ENCODE assay signal across 25 cellular contexts in the genomic region with DNA sequence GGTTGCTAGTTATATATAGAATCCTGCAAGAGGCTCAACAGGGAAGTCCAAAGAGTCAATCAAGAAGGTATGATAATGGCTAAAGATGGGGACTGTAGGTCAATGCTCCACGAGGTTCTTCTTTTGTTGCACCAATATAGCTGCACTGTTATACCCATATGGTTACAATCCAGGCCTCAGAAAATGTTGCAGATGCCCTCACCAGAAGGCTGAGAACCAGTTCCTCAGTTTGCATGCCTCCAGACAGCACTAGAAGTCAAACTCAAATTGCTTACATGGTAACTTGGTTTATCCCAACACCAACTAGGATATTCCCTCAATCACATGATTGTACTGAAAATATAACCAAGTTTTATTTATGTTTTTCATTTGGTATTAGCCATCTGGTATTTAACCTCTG. TPM values are rescaled to one million over a fixed set of nuclear protein-coding genes. Genes with fewer than 3 reads are reported as not detected.
A peak's percentile ranks its signal among the peaks of the same experiment; 100 is the strongest.
DNase-seq lines count a peak whose midpoint lies in the region; ATAC-seq, FAIRE-seq and TF ChIP-seq lines count a peak whose summit lies in the region.
"Had no signal": no experiment of that assay in that cellular context is flagged by ENCODE, and none has a peak within 500 bp of the region (broad histone marks: within the 10 kb centered on the region; RNA-seq: fewer than 3 reads in every experiment).

No MANE protein-coding gene starts in this region.

- H3K36me3 ChIP-seq in HepG2 (replicated peaks in 1 of 2; ENCODE audit: control insufficient read depth in 1 of 2, insufficient read depth in 2 of 2, low read length in 2 of 2) (no peaks in the 10 kb centered on the region; a peak in 1 of 5 replicates), right lobe of liver (peaks cover 0 to 4% (median 0%) of the 10 kb centered on the region in 4 donors)
- H3K36me3 ChIP-seq: Peyer's patch had no signal

- CTCF ChIA-PET in HepG2 (lab: Yijun Ruan, JAX; ENCODE audit: low intra/inter-chr PET ratio, low total read pairs), result no interaction called here
- CTCF ChIA-PET in CD4-positive, alpha-beta T cell (lab: Charles Lee), result interaction anchor here (0.7 to 1.8 kb wide), 2 partner anchors 102 to 104 kb away, joined by 4 read pairs; no protein-coding TSS in a partner anchor

- TF ChIP-seq EP300 in HepG2 (IDR thresholded peaks at IDR 0.05; ENCODE audit: low read depth in 2 of 2, low read length in 2 of 2) (no peak), HepG2 (CRISPR knock-in tag; IDR thresholded peaks at IDR 0.05; ENCODE audit: borderline replicate concordance) (no peak)

- BruUV-seq in HepG2 (replicated peaks; lab: Mats Ljungman, UMichigan), result no TSS peak

- no peak overlapping the region for H3K27ac Mint-ChIP-seq in CD4-positive, alpha-beta T cell
- H3K27ac Mint-ChIP-seq: GM23338; T-helper 1 cell treated with Interleukin-12 subunit alpha and Interleukin-12 subunit beta and Interleukin-4 antibody, amounts not matched to agents 30 μg/mL and 1 μg/mL, for 36 hours had no signal

- ATAC-seq in HepG2 (peak; percentile 5), right lobe of liver (no peak)
- ATAC-seq in CD4-positive, alpha-beta T cell (ENCODE audit: poor library complexity), result no peak
- ATAC-seq: GM23338, HCT116 had no signal

- no peaks in the 10 kb centered on the region for H3K27me3 ChIP-seq in HepG2 (ENCODE audit: control insufficient read depth in 1 of 2, insufficient read depth in 2 of 2, low read length in 2 of 2)
- no peaks in the 10 kb centered on the region for H3K27me3 ChIP-seq in right lobe of liver
- H3K27me3 ChIP-seq in CD4-positive, alpha-beta T cell (ENCODE audit: control insufficient read depth, insufficient read depth, low read length), result no peaks in the 10 kb centered on the region
- H3K27me3 ChIP-seq: Peyer's patch, SJCRH30 had no signal

- no peaks in the 10 kb centered on the region for H3K79me2 ChIP-seq in HepG2 (ENCODE audit: insufficient read depth, low read length)

- TF ChIP-seq POLR2A in HepG2 (IDR thresholded peaks at IDR 0.05; ENCODE audit: insufficient read depth in 1 of 2, low read depth in 2 of 2, low read length in 2 of 2), result no peak
- no peak for TF ChIP-seq POLR2A in right lobe of liver (IDR thresholded peaks at IDR 0.05)
- TF ChIP-seq POLR2A in NB4 (IDR thresholded peaks at IDR 0.05; ENCODE audit: extremely low read depth, insufficient read length), result no peak

- no peaks in the 10 kb centered on the region for H4K20me1 ChIP-seq in HepG2 (ENCODE audit: insufficient read depth, low read length)

- H3K4me1 ChIP-seq in HepG2 (ENCODE audit: insufficient read depth, low read length) (no peaks in the 10 kb centered on the region), right lobe of liver (no peaks in the 10 kb centered on the region)
- H3K4me1 ChIP-seq: Peyer's patch, SJCRH30 had no signal

- H3K27ac ChIP-seq in HepG2 (ENCODE audit: extremely low read length, insufficient read depth, low read length) (no peak overlapping the region), right lobe of liver (no peak overlapping the region)
- no peak overlapping the region for H3K27ac ChIP-seq in CD4-positive, alpha-beta T cell (ENCODE audit: low read depth, low read length)
- H3K27ac ChIP-seq: Peyer's patch, SJCRH30 had no signal

- intact Hi-C loops in HepG2 (cut with micrococcal nuclease; ENCODE audit: unreplicated experiment) (no loop called here), right lobe of liver (cut with DNase I) (no loop called here)
- intact Hi-C loops in CD4-positive, alpha-beta T cell (cut with DNase I, micrococcal nuclease), result no loop called here

- no peak overlapping the region for H3K4me3 Mint-ChIP-seq in CD4-positive, alpha-beta T cell
- H3K4me3 Mint-ChIP-seq: GM23338; IgD-negative memory B cell; T-helper 1 cell treated with Interleukin-12 subunit alpha and Interleukin-12 subunit beta and Interleukin-4 antibody, amounts not matched to agents 30 μg/mL and 1 μg/mL, for 36 hours had no signal

- no peak overlapping the region for H3K4me3 ChIP-seq in HepG2 (replicated peaks in 1 of 3; ENCODE audit: insufficient read depth in 1 of 3, low read depth in 2 of 3, low read length in 3 of 3)
- H3K4me3 ChIP-seq in right lobe of liver, result no peak overlapping the region
- H3K4me3 ChIP-seq in NB4 (ENCODE audit: low read depth, low read length), result no peak overlapping the region
- H3K4me3 ChIP-seq: GM23338, Peyer's patch, SJCRH30 had no signal

- H3K4me2 ChIP-seq in HepG2 (ENCODE audit: low read depth, low read length), result no peak overlapping the region
- H3K4me2 ChIP-seq: GM23338 had no signal

- peaks cover 18% of the 10 kb centered on the region for H3K36me3 Mint-ChIP-seq in CD4-positive, alpha-beta T cell (ENCODE audit: low read depth)

- H3K4me1 Mint-ChIP-seq in CD4-positive, alpha-beta T cell (ENCODE audit: low read depth), result peaks cover 5% of the 10 kb centered on the region
- H3K4me1 Mint-ChIP-seq: GM23338 had no signal

- TF ChIP-seq RAD21 in HepG2 (CRISPR knock-in tag; IDR thresholded peaks at IDR 0.05), result no peak

- no peaks in the 10 kb centered on the region for H3K27me3 Mint-ChIP-seq in CD4-positive, alpha-beta T cell
- H3K27me3 Mint-ChIP-seq: CD4-positive, CD25-positive, alpha-beta regulatory T cell; IgD-negative memory B cell had no signal

- POLR2A ChIA-PET in HepG2 (lab: Yijun Ruan, JAX), result interaction anchor here (1.1 kb wide), 1 partner anchor 47 kb away, joined by 3 read pairs; a partner anchor contains a TSS
- POLR2A ChIA-PET in CD4-positive, alpha-beta T cell (lab: Charles Lee), result interaction anchor here (1.2 to 3.1 kb wide), 2 partner anchors 11 to 26 kb away, joined by 3 to 16 read pairs; no protein-coding TSS in a partner anchor

- in situ Hi-C loops in HepG2 (cut with HindIII; ENCODE audit: extremely low pct_ligation_motif_present, low pct_unique_long_range_greater_than_20kb), result no loop called here

- 0% methylated on average over 1 of the region's 1 CpG for WGBS in HepG2 (ENCODE audit: low lambda C conversion rate)
- 33% methylated on average over 1 of the region's 1 CpG for WGBS in right lobe of liver (ENCODE audit: insufficient coverage, low coverage, low lambda C conversion rate, missing lambda C conversion rate)

- DNase-seq in HepG2 (ENCODE audit: low spot score), result no peak
- DNase-seq in right lobe of liver, result no peak
- DNase-seq in NB4 (ENCODE audit: low read depth), result peak; percentile 21
- DNase-seq in activated CD4-positive, CD25-positive, alpha-beta regulatory T cell (lab: John Stamatoyannopoulos, UW), result no peak
- DNase-seq in CD4-positive, alpha-beta T cell, result no peak
- DNase-seq in activated gamma-delta T cell (lab: John Stamatoyannopoulos, UW), result no peak
- DNase-seq: CD4-positive, CD25-positive, alpha-beta regulatory T cell; COR-L47; EL; GF-D8; NCI-H1105 treated with DMSO at 0.1 percent for 48 hours; NCI-H2029 treated with DMSO at 0.1 percent for 48 hours; NCI-H2171; NCI-H345; NCI-H524; NCI-H774; NK-92 treated with Interleukin-12 subunit alpha and Interleukin-12 subunit beta, amount 100 ng/mL, for 24 hours; Peyer's patch; SJCRH30 had no signal

- TF ChIP-seq CTCF in HepG2 (CRISPR knock-in tag; IDR thresholded peaks at IDR 0.05), result no peak
- TF ChIP-seq CTCF in right lobe of liver (IDR thresholded peaks at IDR 0.05), result no peak
- TF ChIP-seq CTCF in NB4 (IDR thresholded peaks at IDR 0.05; ENCODE audit: low read depth, low read length), result no peak
- TF ChIP-seq CTCF in CD4-positive, alpha-beta T cell (IDR thresholded peaks at IDR 0.05), result no peak

- no peak overlapping the region for H2AFZ ChIP-seq in HepG2 (ENCODE audit: low read length)
- H2AFZ ChIP-seq: GM23338 had no signal

- no peak overlapping the region for H3K9ac ChIP-seq in HepG2 (ENCODE audit: insufficient read depth, low read depth, low read length)

- H3K9me3 ChIP-seq in HepG2 (ENCODE audit: low read length) (no peaks in the 10 kb centered on the region), right lobe of liver (no peaks in the 10 kb centered on the region)
- no peaks in the 10 kb centered on the region for H3K9me3 ChIP-seq in CD4-positive, alpha-beta T cell (ENCODE audit: control insufficient read depth, low read length)
- H3K9me3 ChIP-seq: Peyer's patch, SJCRH30 had no signal

- no peak for FAIRE-seq in HepG2 (lab: Jason Lieb, UNC)
- peak; percentile 66 for FAIRE-seq in TTC549 (lab: Jason Lieb, UNC)
- FAIRE-seq: HTR-8/SVneo had no signal

- H3K9me3 Mint-ChIP-seq in CD4-positive, alpha-beta T cell, result no peaks in the 10 kb centered on the region
- H3K9me3 Mint-ChIP-seq: CD4-positive, CD25-positive, alpha-beta regulatory T cell; IgD-negative memory B cell; T-helper 1 cell treated with Interleukin-12 subunit alpha and Interleukin-12 subunit beta and Interleukin-4 antibody, amounts not matched to agents 30 μg/mL and 1 μg/mL, for 36 hours had no signal

RNA-seq across cellular contexts. Expression of a gene that starts 12.1 kb away (rescaled TPM):
- total RNA-seq in HepG2 (2016; rRNA removed; fragmentation: Illumina TruSeq; extraction: Trizol), result 13,726 and 19,145 TPM in 2 replicates
- 8,339 and 10,487 TPM in 2 replicates for total RNA-seq in HepG2 (2016; cell fraction: cytosol; rRNA removed; fragmentation: Illumina TruSeq; extraction: Trizol; ENCODE audit: low read depth)
- 13,733 and 18,946 TPM in 2 replicates for total RNA-seq in HepG2 (2016; cell fraction: insoluble cytoplasmic fraction; rRNA removed; fragmentation: Illumina TruSeq; extraction: Trizol)
- total RNA-seq in HepG2 (2016; cell fraction: membrane; rRNA removed; fragmentation: Illumina TruSeq; extraction: Trizol), result 28,006 and 33,792 TPM in 2 replicates
- total RNA-seq in HepG2 (2016; cell fraction: nucleus; rRNA removed; fragmentation: Illumina TruSeq; extraction: Trizol), result 5,621 and 5,952 TPM in 2 replicates
- polyA plus RNA-seq in HepG2 (2011; rRNA removed), result 14,480 and 17,172 TPM in 2 replicates
- 15,977 and 19,367 TPM in 2 replicates for polyA plus RNA-seq in HepG2 (2011; cell fraction: cytosol; rRNA removed)
- 3,845 and 5,107 TPM in 2 replicates for polyA plus RNA-seq in HepG2 (2011; cell fraction: nucleus; rRNA removed)
- 17,181 and 19,057 TPM in 2 replicates for polyA plus RNA-seq in HepG2 (2012)
- polyA plus RNA-seq in HepG2 (2016; cell fraction: cytosol; fragmentation: Illumina TruSeq; extraction: Trizol; ENCODE audit: low read depth), result 12,881 and 14,827 TPM in 2 replicates
- 16,271 and 16,577 TPM in 2 replicates for polyA plus RNA-seq in HepG2 (2016; cell fraction: insoluble cytoplasmic fraction; fragmentation: Illumina TruSeq; extraction: Trizol; ENCODE audit: low read depth)
- 23,858 and 27,229 TPM in 2 replicates for polyA plus RNA-seq in HepG2 (2016; cell fraction: membrane; fragmentation: Illumina TruSeq; extraction: Trizol; ENCODE audit: low read depth)
- 6,994 and 7,179 TPM in 2 replicates for polyA plus RNA-seq in HepG2 (2016; cell fraction: nucleus; fragmentation: Illumina TruSeq; extraction: Trizol; ENCODE audit: insufficient read depth, low read depth)
- 11,031 and 11,693 TPM in 2 replicates for polyA minus RNA-seq in HepG2 (2011; rRNA and poly(A)+ RNA removed; ENCODE audit: low replicate concordance)
- polyA minus RNA-seq in HepG2 (2011; cell fraction: cytosol; rRNA and poly(A)+ RNA removed), result 6,843 and 8,738 TPM in 2 replicates
- 1,924 and 3,380 TPM in 2 replicates for polyA minus RNA-seq in HepG2 (2011; cell fraction: nucleus; rRNA and poly(A)+ RNA removed)
- total RNA-seq in right lobe of liver, result 1,000 to 10,000 TPM; 2,452 to 4,356 (median 3,217) TPM
- over 10,000 TPM; 15,669 to 16,465 TPM for total RNA-seq in CD4-positive, alpha-beta T cell

RNA-seq across cellular contexts. Expression of a gene that starts 47.2 kb away (rescaled TPM):
- total RNA-seq in HepG2 (2016; rRNA removed; fragmentation: Illumina TruSeq; extraction: Trizol), result 31.9 and 45.3 TPM in 2 replicates
- 22.3 and 25.1 TPM in 2 replicates for total RNA-seq in HepG2 (2016; cell fraction: cytosol; rRNA removed; fragmentation: Illumina TruSeq; extraction: Trizol; ENCODE audit: low read depth)
- total RNA-seq in HepG2 (2016; cell fraction: insoluble cytoplasmic fraction; rRNA removed; fragmentation: Illumina TruSeq; extraction: Trizol), result 37.4 and 41.0 TPM in 2 replicates
- 19.9 and 21.1 TPM in 2 replicates for total RNA-seq in HepG2 (2016; cell fraction: membrane; rRNA removed; fragmentation: Illumina TruSeq; extraction: Trizol)
- total RNA-seq in HepG2 (2016; cell fraction: nucleus; rRNA removed; fragmentation: Illumina TruSeq; extraction: Trizol), result 42.8 and 50.4 TPM in 2 replicates
- 20.1 and 21.1 TPM in 2 replicates for polyA plus RNA-seq in HepG2 (2011; rRNA removed)
- 12.7 and 19.8 TPM in 2 replicates for polyA plus RNA-seq in HepG2 (2011; cell fraction: cytosol; rRNA removed)
- 39.9 and 40.2 TPM in 2 replicates for polyA plus RNA-seq in HepG2 (2011; cell fraction: nucleus; rRNA removed)
- 17.3 and 22.7 TPM in 2 replicates for polyA plus RNA-seq in HepG2 (2012)
- 7.2 and 7.4 TPM in 2 replicates for polyA plus RNA-seq in HepG2 (2016; cell fraction: cytosol; fragmentation: Illumina TruSeq; extraction: Trizol; ENCODE audit: low read depth)
- 29.9 and 32.7 TPM in 2 replicates for polyA plus RNA-seq in HepG2 (2016; cell fraction: insoluble cytoplasmic fraction; fragmentation: Illumina TruSeq; extraction: Trizol; ENCODE audit: low read depth)
- 10.1 and 12.3 TPM in 2 replicates for polyA plus RNA-seq in HepG2 (2016; cell fraction: membrane; fragmentation: Illumina TruSeq; extraction: Trizol; ENCODE audit: low read depth)
- polyA plus RNA-seq in HepG2 (2016; cell fraction: nucleus; fragmentation: Illumina TruSeq; extraction: Trizol; ENCODE audit: insufficient read depth, low read depth), result 58.4 and 66.5 TPM in 2 replicates
- polyA minus RNA-seq in HepG2 (2011; rRNA and poly(A)+ RNA removed; ENCODE audit: low replicate concordance), result 29.0 and 38.5 TPM in 2 replicates
- 11.6 and 17.0 TPM in 2 replicates for polyA minus RNA-seq in HepG2 (2011; cell fraction: cytosol; rRNA and poly(A)+ RNA removed)
- 54.2 and 59.1 TPM in 2 replicates for polyA minus RNA-seq in HepG2 (2011; cell fraction: nucleus; rRNA and poly(A)+ RNA removed)
- 10 to 100 TPM; 24.6 to 33.7 (median 29.0) TPM for total RNA-seq in right lobe of liver
- total RNA-seq in CD4-positive, alpha-beta T cell, result 10 to 100 TPM; 47.9 to 48.0 TPM

RNA-seq across cellular contexts. Expression of a gene that starts 56.7 kb away (rescaled TPM):
- total RNA-seq in HepG2 (2016; rRNA removed; fragmentation: Illumina TruSeq; extraction: Trizol) (0.07 TPM in 1 of 2 replicates, not detected in the other), right lobe of liver (1 to 10 TPM in 1 of 6 experiments, under 1 TPM in 5; 0.37 to 1.1 (median 0.78) TPM)
- not detected in 2 replicates for total RNA-seq in HepG2 (2016; cell fraction: cytosol; rRNA removed; fragmentation: Illumina TruSeq; extraction: Trizol; ENCODE audit: low read depth)
- total RNA-seq in HepG2 (2016; cell fraction: insoluble cytoplasmic fraction; rRNA removed; fragmentation: Illumina TruSeq; extraction: Trizol), result 0.04 TPM in 1 of 2 replicates, not detected in the other
- total RNA-seq in HepG2 (2016; cell fraction: membrane; rRNA removed; fragmentation: Illumina TruSeq; extraction: Trizol), result not detected in 2 replicates
- 0.09 TPM in 1 of 2 replicates, not detected in the other for total RNA-seq in HepG2 (2016; cell fraction: nucleus; rRNA removed; fragmentation: Illumina TruSeq; extraction: Trizol)
- 0.03 and 0.04 TPM in 2 replicates for polyA plus RNA-seq in HepG2 (2011; rRNA removed)
- polyA plus RNA-seq in HepG2 (2011; cell fraction: cytosol; rRNA removed), result not detected in 2 replicates
- polyA plus RNA-seq in HepG2 (2011; cell fraction: nucleus; rRNA removed), result 0.05 and 0.06 TPM in 2 replicates
- polyA plus RNA-seq in HepG2 (2012), result 0.05 TPM in 1 of 2 replicates, not detected in the other
- polyA plus RNA-seq in HepG2 (2016; cell fraction: cytosol; fragmentation: Illumina TruSeq; extraction: Trizol; ENCODE audit: low read depth), result not detected in 2 replicates
- polyA plus RNA-seq in HepG2 (2016; cell fraction: insoluble cytoplasmic fraction; fragmentation: Illumina TruSeq; extraction: Trizol; ENCODE audit: low read depth), result 0.30 TPM in 1 of 2 replicates, not detected in the other
- polyA plus RNA-seq in HepG2 (2016; cell fraction: membrane; fragmentation: Illumina TruSeq; extraction: Trizol; ENCODE audit: low read depth), result not detected in 2 replicates
- polyA plus RNA-seq in HepG2 (2016; cell fraction: nucleus; fragmentation: Illumina TruSeq; extraction: Trizol; ENCODE audit: insufficient read depth, low read depth), result not detected in 2 replicates
- 5.8 TPM in 1 of 2 replicates, not detected in the other for polyA minus RNA-seq in HepG2 (2011; rRNA and poly(A)+ RNA removed; ENCODE audit: low replicate concordance)
- polyA minus RNA-seq in HepG2 (2011; cell fraction: cytosol; rRNA and poly(A)+ RNA removed), result not detected in 2 replicates
- polyA minus RNA-seq in HepG2 (2011; cell fraction: nucleus; rRNA and poly(A)+ RNA removed), result not detected in 2 replicates
- 10 to 100 TPM; 11.0 to 11.9 TPM for total RNA-seq in CD4-positive, alpha-beta T cell

Comparison
In these comparisons a context has a peak if more than half of its experiments do, and no peak if none do; other contexts are left out.
1. RNA of a gene that starts 56.7 kb away (total RNA-seq): 11.0 to 11.9 TPM in CD4-positive, alpha-beta T cell; 0.37 to 1.1 TPM in right lobe of liver and 0.04 to 0.09 TPM in HepG2; every median in the first group is over 4 times any median in the second.